Comparison of ENCODE assay signal across 8 cellular contexts in genomic region chr19:41646589-41647204, GRCh38. TPM values are rescaled to one million over a fixed set of nuclear protein-coding genes. Genes with fewer than 3 reads are reported as not detected.
DNase-seq lines count a peak whose midpoint lies in the region; ATAC-seq and TF ChIP-seq lines count a peak whose summit lies in the region.

No MANE protein-coding gene starts in this region.

- peak; percentile 16 for DNase-seq in ACHN
- peak in 1 of 2 experiments; percentile 59 for DNase-seq in HL-60 (ENCODE audit: low read depth in 1 of 2, low spot score in 1 of 2)
- peak; percentile 16 for DNase-seq in activated T-cell treated with anti-CD3 and anti-CD28 coated beads for 24 hours (ENCODE audit: low read depth)
- peak in 2 of 3 donors; percentile 6 to 14 for DNase-seq in immature natural killer cell
- DNase-seq in glomerular visceral epithelial cell (ENCODE audit: extremely low spot score) = no peak
- DNase-seq in hippocampal formation (lab: John Stamatoyannopoulos, UW) = no peak
- DNase-seq in DMS53 treated with DMSO at 0.1 percent for 48 hours (lab: John Stamatoyannopoulos, UW; ENCODE audit: unreplicated experiment) = no peak

- H3K4me3 Mint-ChIP-seq in immature natural killer cell = no peak overlapping the region

- no peak for ATAC-seq in GM19351 (IDR thresholded peaks at IDR 0.05; ENCODE audit: unreplicated experiment)

- H3K36me3 Mint-ChIP-seq in immature natural killer cell = no peaks in the 10 kb centered on the region

- in situ Hi-C loops in ACHN (cut with HindIII; ENCODE audit: low pct_ligation_motif_present, low pct_unique_long_range_greater_than_20kb, low sequenced_read_pairs) = loop anchor here (10.0 kb wide), 1 partner anchor 48 kb away; no protein-coding TSS in a partner anchor

- no peak overlapping the region for H3K4me3 ChIP-seq in HL-60 (replicated peaks; ENCODE audit: insufficient read depth, low read length)

- no peaks in the 10 kb centered on the region for H3K27me3 ChIP-seq in HL-60 (ENCODE audit: insufficient read depth, poor library complexity, severe bottlenecking)

- H3K9me3 Mint-ChIP-seq in immature natural killer cell = no peaks in the 10 kb centered on the region

- H3K27ac ChIP-seq in HL-60 (replicated peaks) = no peak overlapping the region

- peaks cover 5 to 20% (median 6%) of the 10 kb centered on the region in 3 donors for H3K27me3 Mint-ChIP-seq in immature natural killer cell (ENCODE audit: low read depth in 3 of 3)

- no peak overlapping the region for H3K27ac Mint-ChIP-seq in immature natural killer cell

- H3K4me1 Mint-ChIP-seq in immature natural killer cell = no peaks in the 10 kb centered on the region

- peak; percentile 33 for TF ChIP-seq CTCF in HL-60 (IDR thresholded peaks at IDR 0.05; ENCODE audit: insufficient read depth, low read length)

RNA-seq across cellular contexts. Expression of gene CEACAM4, which starts 19.8 kb away (rescaled TPM):
- polyA plus RNA-seq in immature natural killer cell = under 1 TPM in 1 of 3 donors, not detected in 2; 0.61 TPM

RNA-seq across cellular contexts. Expression of gene CEACAM7, which starts 41.4 kb away (rescaled TPM):
- polyA plus RNA-seq in immature natural killer cell = not detected

Comparison
In these comparisons a context has a peak if more than half of its experiments do, and no peak if none do; other contexts are left out.
1. DNase-seq: peak in ACHN (single experiment), activated T-cell treated with anti-CD3 and anti-CD28 coated beads for 24 hours (single experiment) and immature natural killer cell (2 of 3); none in glomerular visceral epithelial cell (single experiment), hippocampal formation (0 of 2) and DMS53 treated with DMSO at 0.1 percent for 48 hours (single experiment).